ENCODE assay signal across 10 cellular contexts in genomic region chr20:44552950-44553908, GRCh38. TPM values are rescaled to one million over a fixed set of nuclear protein-coding genes. Genes with fewer than 3 reads are reported as not detected.
A peak's percentile ranks its signal among the peaks of the same experiment; 100 is the strongest.
DNase-seq lines count a peak whose midpoint lies in the region; ATAC-seq and TF ChIP-seq lines count a peak whose summit lies in the region.
"Had no signal": no experiment of that assay in that cellular context is flagged by ENCODE, and none has a peak within 500 bp of the region (broad histone marks: within the 10 kb centered on the region; RNA-seq: fewer than 3 reads in every experiment).

No MANE protein-coding gene starts in this region.

- no peaks in the 10 kb centered on the region for H3K4me1 ChIP-seq in CD4-positive, alpha-beta memory T cell (ENCODE audit: insufficient read depth, low read length)
- H3K4me1 ChIP-seq in mucosa of descending colon (ENCODE audit: low read depth): no peaks in the 10 kb centered on the region

- peak overlapping the region in 6 of 7 donors; percentile 1 to 80 (median 22) for H3K27ac Mint-ChIP-seq in CD4-positive, alpha-beta memory T cell
- H3K27ac Mint-ChIP-seq in brain: peak overlapping the region; percentile 1 to 94 (median 66)

- H3K9me3 Mint-ChIP-seq in CD4-positive, alpha-beta memory T cell: no peaks in the 10 kb centered on the region
- no peaks in the 10 kb centered on the region for H3K9me3 Mint-ChIP-seq in brain

- POLR2A ChIA-PET in CD4-positive, alpha-beta memory T cell (lab: Charles Lee; ENCODE audit: partially characterized antibody): no interaction called here

- CTCF ChIA-PET in CD4-positive, alpha-beta memory T cell (lab: Charles Lee; ENCODE audit: partially characterized antibody): interaction anchor here (1.4 kb wide), 1 partner anchor 133 kb away, joined by 3 read pairs; no protein-coding TSS in a partner anchor

- no peaks in the 10 kb centered on the region for H3K36me3 ChIP-seq in CD4-positive, alpha-beta memory T cell (ENCODE audit: insufficient read depth, low read length)
- H3K36me3 ChIP-seq in KOPT-K1 (ENCODE audit: insufficient read depth, low read length) (no peaks in the 10 kb centered on the region), mucosa of descending colon (ENCODE audit: low read depth) (no peaks in the 10 kb centered on the region)
- H3K36me3 ChIP-seq: pancreas had no signal

- TF ChIP-seq CTCF in brain (conservative IDR thresholded peaks at IDR 0.05): no peak
- TF ChIP-seq CTCF in mucosa of descending colon (IDR thresholded peaks at IDR 0.05): no peak

- no peaks in the 10 kb centered on the region for H3K9me3 ChIP-seq in CD4-positive, alpha-beta memory T cell (ENCODE audit: control insufficient read depth in 1 of 2, low read length in 2 of 2)
- H3K9me3 ChIP-seq in KOPT-K1 (ENCODE audit: insufficient read depth, low read length, poor library complexity, severe bottlenecking): no peaks in the 10 kb centered on the region
- H3K9me3 ChIP-seq in mucosa of descending colon: no peaks in the 10 kb centered on the region
- H3K9me3 ChIP-seq: pancreas had no signal

- intact Hi-C loops in CD4-positive, alpha-beta memory T cell (cut with micrococcal nuclease): no loop called here
- intact Hi-C loops in mucosa of descending colon (cut with DNase I, micrococcal nuclease): no loop called here

- peaks cover 0 to 1% of the 10 kb centered on the region in 2 donors for H3K27me3 Mint-ChIP-seq in CD4-positive, alpha-beta memory T cell
- no peaks in the 10 kb centered on the region for H3K27me3 Mint-ChIP-seq in brain

- peaks cover 6 to 12% (median 9%) of the 10 kb centered on the region in 4 donors for H3K4me1 Mint-ChIP-seq in CD4-positive, alpha-beta memory T cell
- peaks cover 39% of the 10 kb centered on the region for H3K4me1 Mint-ChIP-seq in brain

- peak in 1 of 5 donors; percentile 16 for DNase-seq in CD4-positive, alpha-beta memory T cell
- DNase-seq in mucosa of descending colon: no peak
- no peak for DNase-seq in stimulated activated CD4-positive, alpha-beta T cell treated with anti-CD3 and anti-CD28 coated beads, Interleukin-2, amount 100 ng/mL, for 48 hours
- no peak for DNase-seq in cerebellar cortex (ENCODE audit: low spot score)
- DNase-seq: activated CD4-positive, CD25-positive, alpha-beta regulatory T cell treated with anti-CD3 and anti-CD28 coated beads, Interleukin-2, amount 50 U/mL, for 72 hours; pancreas had no signal

- no peaks in the 10 kb centered on the region for H3K36me3 Mint-ChIP-seq in CD4-positive, alpha-beta memory T cell
- no peaks in the 10 kb centered on the region for H3K36me3 Mint-ChIP-seq in brain

- no peak overlapping the region for H3K27ac ChIP-seq in CD4-positive, alpha-beta memory T cell (ENCODE audit: low read depth, low read length)
- H3K27ac ChIP-seq in KOPT-K1 (ENCODE audit: low read depth, low read length, poor library complexity, severe bottlenecking): peak overlapping the region; percentile 61

- H3K4me3 ChIP-seq in CD4-positive, alpha-beta memory T cell (ENCODE audit: low read length in 2 of 2): no peak overlapping the region
- H3K4me3 ChIP-seq in mucosa of descending colon: no peak overlapping the region
- H3K4me3 ChIP-seq: pancreas had no signal

- no peak overlapping the region for H3K4me3 Mint-ChIP-seq in CD4-positive, alpha-beta memory T cell
- peak overlapping the region in 1 of 5 experiments; percentile 24 for H3K4me3 Mint-ChIP-seq in brain

- no peaks in the 10 kb centered on the region for H3K27me3 ChIP-seq in CD4-positive, alpha-beta memory T cell (ENCODE audit: insufficient read depth, low read length)
- H3K27me3 ChIP-seq: pancreas had no signal

- peak; percentile 29 for ATAC-seq in mucosa of descending colon
- ATAC-seq in HG03565 (IDR thresholded peaks at IDR 0.05; ENCODE audit: unreplicated experiment): no peak
- no peak for ATAC-seq in HG02759 (IDR thresholded peaks at IDR 0.05; ENCODE audit: unreplicated experiment)

RNA-seq across cellular contexts. Expression of gene PKIG, which starts 29.1 kb away (rescaled TPM):
- total RNA-seq in CD4-positive, alpha-beta memory T cell: 1 to 10 TPM in 1 of 2 experiments, under 1 TPM in 1; 0.36 to 1.1 TPM
- 1 to 10 TPM in 1 of 2 donors, under 1 TPM in 1; 0.71 to 1.1 TPM for polyA plus RNA-seq in CD4-positive, alpha-beta memory T cell
- 131 TPM for polyA plus RNA-seq in brain (ENCODE audit: insufficient read depth, low read depth, low replicate concordance)
- total RNA-seq in mucosa of descending colon: 100 to 1,000 TPM in 1 of 3 donors, 10 to 100 TPM in 2; 39.9 to 101 (median 42.4) TPM

RNA-seq across cellular contexts. Expression of gene SERINC3, which starts 31.4 kb away (rescaled TPM):
- total RNA-seq in CD4-positive, alpha-beta memory T cell: 10 to 100 TPM; 84.8 to 90.1 TPM
- 100 to 1,000 TPM; 184 to 212 TPM for polyA plus RNA-seq in CD4-positive, alpha-beta memory T cell
- polyA plus RNA-seq in brain (ENCODE audit: insufficient read depth, low read depth, low replicate concordance): 104 TPM
- total RNA-seq in mucosa of descending colon: 100 to 1,000 TPM; 103 to 128 (median 110) TPM

Comparison
In these comparisons a context has a peak if more than half of its experiments do, and no peak if none do; other contexts are left out.
1. RNA of gene PKIG, which starts 29.1 kb away (total RNA-seq): 39.9 to 101 TPM in mucosa of descending colon; 0.36 to 1.1 TPM in CD4-positive, alpha-beta memory T cell; every median in the first group is over 10 times any median in the second.